11 cellular contexts compared by ENCODE assay signal in genomic region chr11:3203221-3204043, GRCh38. TPM values are rescaled to one million over a fixed set of nuclear protein-coding genes. Genes with fewer than 3 reads are reported as not detected.
DNase-seq lines count a peak whose midpoint lies in the region; ATAC-seq and TF ChIP-seq lines count a peak whose summit lies in the region.
"Had no signal": no experiment of that assay in that cellular context is flagged by ENCODE, and none has a peak within 500 bp of the region (broad histone marks: within the 10 kb centered on the region; RNA-seq: fewer than 3 reads in every experiment).

No MANE protein-coding gene starts in this region.

- ATAC-seq in Panc1: peak; percentile 72
- ATAC-seq in GM21528 (IDR thresholded peaks at IDR 0.05; ENCODE audit: low FRiP score, unreplicated experiment): no peak
- ATAC-seq in HG02852 (IDR thresholded peaks at IDR 0.05; ENCODE audit: unreplicated experiment): no peak

- no peak overlapping the region for H3K27ac ChIP-seq in Panc1 (ENCODE audit: low read length)
- no peak overlapping the region for H3K27ac ChIP-seq in iPS DF 6.9 (ENCODE audit: low read length)
- no peak overlapping the region for H3K27ac ChIP-seq in spleen
- H3K27ac ChIP-seq: epithelial cell of prostate had no signal

- H3K4me3 ChIP-seq in Panc1 (ENCODE audit: low read depth in 2 of 2, low read length in 2 of 2) (no peak overlapping the region), iPS DF 6.9 (ENCODE audit: low read length) (peak overlapping the region; percentile 33; the same call in 1 of the 2 replicates), spleen (no peak overlapping the region)
- H3K4me3 ChIP-seq: lung had no signal

- peaks cover 15% of the 10 kb centered on the region for H3K27me3 ChIP-seq in Panc1 (ENCODE audit: control insufficient read depth, insufficient read depth, low read length)
- peaks cover 8% of the 10 kb centered on the region; the same call in 1 of the 2 replicates for H3K27me3 ChIP-seq in iPS DF 6.9 (ENCODE audit: control insufficient read depth, insufficient read depth, low read length)
- peaks cover 0 to 68% (median 23%) of the 10 kb centered on the region in 7 donors for H3K27me3 ChIP-seq in spleen (replicated peaks in 1 of 7)

- no TSS peak for BruUV-seq in Panc1 (replicated peaks; lab: Mats Ljungman, UMichigan)

- CTCF ChIA-PET in Panc1 (lab: Charles Lee): no interaction called here

- in situ Hi-C loops in Panc1 (cut with HindIII; ENCODE audit: low pct_unique_long_range_greater_than_20kb, low sequenced_read_pairs): no loop called here

- H3K4me1 ChIP-seq in Panc1 (ENCODE audit: control insufficient read depth, insufficient read depth, low read length) (peaks cover 5% of the 10 kb centered on the region; the same call in 1 of the 2 replicates), iPS DF 6.9 (ENCODE audit: control insufficient read depth, insufficient read depth, low read length) (0 out of 2 replicates have a peak, but pooled peaks cover 1% of the 10 kb centered on the region), spleen (peaks cover 0 to 39% (median 17%) of the 10 kb centered on the region in 6 donors)

- DNase-seq in NCI-H2196 (lab: John Stamatoyannopoulos, UW; ENCODE audit: unreplicated experiment) (peak; percentile 10), NCI-H2196 treated with DMSO at 0.1 percent for 48 hours (lab: John Stamatoyannopoulos, UW; ENCODE audit: unreplicated experiment) (no peak), Panc1 (ENCODE audit: low read depth, low spot score) (no peak), iPS DF 6.9 (ENCODE audit: low read depth, low spot score) (no peak), spleen (peak; percentile 63), medulla oblongata (ENCODE audit: extremely low spot score) (no peak)
- DNase-seq: NCI-H510A had no signal

- intact Hi-C loops in Panc1 (cut with micrococcal nuclease; ENCODE audit: unreplicated experiment): no loop called here
- intact Hi-C loops in spleen (cut with DNase I; ENCODE audit: low total_unique reads): no loop called here

- no peak for TF ChIP-seq POLR2A in spleen (IDR thresholded peaks at IDR 0.05)

- TF ChIP-seq CTCF in Panc1 (IDR thresholded peaks at IDR 0.05) (no peak), spleen (IDR thresholded peaks at IDR 0.05 in 8 of 11, conservative IDR thresholded peaks at IDR 0.05 in 3 of 11) (no peak)

- H3K36me3 ChIP-seq in Panc1 (ENCODE audit: control insufficient read depth, insufficient read depth, low read length) (no peaks in the 10 kb centered on the region), iPS DF 6.9 (ENCODE audit: control insufficient read depth, insufficient read depth, low read length) (no peaks in the 10 kb centered on the region), spleen (no peaks in the 10 kb centered on the region)

- POLR2A ChIA-PET in Panc1 (lab: Charles Lee): no interaction called here

- WGBS in iPS DF 6.9 (ENCODE audit: insufficient coverage, insufficient read length): no CpG with 5 or more reads among the region's 51 CpGs
- 5 to 17% (median 8%) methylated on average over 22 to 51 of the region's 51 CpGs for WGBS in spleen, 5 donors

- H3K9me3 ChIP-seq in Panc1 (ENCODE audit: control insufficient read depth, insufficient read depth, low read depth, low read length): no peaks in the 10 kb centered on the region
- no peaks in the 10 kb centered on the region for H3K9me3 ChIP-seq in iPS DF 6.9 (ENCODE audit: control insufficient read depth, insufficient read depth, low read length)
- H3K9me3 ChIP-seq in spleen: no peaks in the 10 kb centered on the region

RNA-seq across cellular contexts. Expression of gene MRGPRG, which starts 15.2 kb away (rescaled TPM):
- total RNA-seq in Panc1 (2021; ENCODE audit: unreplicated experiment): not detected
- not detected for polyA plus RNA-seq in Panc1 (2012; ENCODE audit: insufficient read length)
- total RNA-seq in spleen: not detected
- polyA plus RNA-seq in spleen: not detected
- total RNA-seq: lung had no signal
- polyA plus RNA-seq: lung had no signal

RNA-seq across cellular contexts. Expression of gene MRGPRE, which starts 28.8 kb away (rescaled TPM):
- 0.13 TPM for total RNA-seq in Panc1 (2021; ENCODE audit: unreplicated experiment)
- polyA plus RNA-seq in Panc1 (2012; ENCODE audit: insufficient read length): not detected
- total RNA-seq in spleen: 1 to 10 TPM in 2 of 7 donors, under 1 TPM in 2, not detected in 3; 0.41 to 1.9 (median 1.2) TPM
- not detected for polyA plus RNA-seq in spleen

RNA-seq across cellular contexts. Expression of gene OSBPL5, which starts 38.3 kb away (rescaled TPM):
- total RNA-seq in Panc1 (2021; ENCODE audit: unreplicated experiment): 20.2 TPM
- polyA plus RNA-seq in Panc1 (2012; ENCODE audit: insufficient read length): 25.3 TPM
- 10 to 100 TPM; 37.2 to 91.2 (median 73.3) TPM for total RNA-seq in spleen
- 10 to 100 TPM in 2 of 3 donors, 1 to 10 TPM in 1; 5.1 to 21.6 (median 10.7) TPM for polyA plus RNA-seq in spleen

Comparison
In these comparisons a context has a peak if more than half of its experiments do, and no peak if none do; other contexts are left out.
1. DNase-seq: peak in NCI-H2196 (single experiment) and spleen (single experiment); none in NCI-H2196 treated with DMSO at 0.1 percent for 48 hours (single experiment), Panc1 (single experiment), iPS DF 6.9 (single experiment) and medulla oblongata (single experiment).